20 cellular contexts compared by ENCODE assay signal in the genomic region with DNA sequence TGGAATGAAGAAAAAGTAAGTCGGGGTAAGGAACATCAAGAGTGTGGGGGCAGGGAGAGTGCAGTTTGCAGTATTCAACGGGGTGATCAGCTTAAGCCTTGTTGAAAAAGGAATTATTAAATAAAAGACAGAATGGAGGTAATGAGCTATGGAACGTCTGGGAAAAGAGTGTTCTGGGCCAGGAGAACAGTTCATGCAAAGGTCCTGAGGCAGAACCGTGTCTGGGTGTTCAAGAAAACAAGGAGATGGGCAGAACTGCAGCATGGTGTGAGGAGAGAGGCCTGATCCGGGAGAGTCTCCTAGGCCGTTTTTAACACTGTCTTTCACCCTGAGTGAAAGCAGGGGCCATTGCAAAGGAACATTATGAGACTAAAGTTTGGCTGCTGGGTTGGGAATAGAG. TPM values are rescaled to one million over a fixed set of nuclear protein-coding genes. Genes with fewer than 3 reads are reported as not detected.
DNase-seq lines count a peak whose midpoint lies in the region; ATAC-seq, FAIRE-seq and TF ChIP-seq lines count a peak whose summit lies in the region.
"Had no signal": no experiment of that assay in that cellular context is flagged by ENCODE, and none has a peak within 500 bp of the region (broad histone marks: within the 10 kb centered on the region; RNA-seq: fewer than 3 reads in every experiment).

No MANE protein-coding gene starts in this region.

- no peak overlapping the region for H3K4me3 ChIP-seq in CD8-positive, alpha-beta T cell (ENCODE audit: low read depth, low read length)
- H3K4me3 ChIP-seq in OCI-LY1 (ENCODE audit: low read depth, low read length, poor library complexity, severe bottlenecking) (no peak overlapping the region), K562 (no peak overlapping the region)
- H3K4me3 ChIP-seq: GM23248, PC-9, SK-N-MC had no signal

- no peaks in the 10 kb centered on the region for H3K79me2 ChIP-seq in OCI-LY1 (ENCODE audit: insufficient read depth, low read length)
- H3K79me2 ChIP-seq in K562 (ENCODE audit: control insufficient read depth, insufficient read depth, low read length), result no peaks in the 10 kb centered on the region

- no peaks in the 10 kb centered on the region for H3K36me3 Mint-ChIP-seq in CD8-positive, alpha-beta T cell
- no peaks in the 10 kb centered on the region for H3K36me3 Mint-ChIP-seq in stimulated activated naive B cell treated with anti-CD40 and anti-IgM and Interleukin-4, amounts not matched to agents 10 μg/mL and 1 μg/mL and 100 μg/mL, for 72 hours

- in situ Hi-C loops in K562 (cut with MboI), result no loop called here

- H3F3A ChIP-seq in OCI-LY1 (ENCODE audit: insufficient read depth, low read length), result no peaks in the 10 kb centered on the region

- no peak overlapping the region for H3K27ac ChIP-seq in CD8-positive, alpha-beta T cell (ENCODE audit: low read depth, low read length)
- peak overlapping the region; percentile 90 for H3K27ac ChIP-seq in OCI-LY1 (ENCODE audit: low read depth, low read length, poor library complexity, severe bottlenecking)
- H3K27ac ChIP-seq in K562 (ENCODE audit: extremely low read depth, low read depth, low read length), result no peak overlapping the region
- H3K27ac ChIP-seq: GM23248, PC-9, SK-N-MC had no signal

- H3K9me2 ChIP-seq in OCI-LY1 (ENCODE audit: low read depth, low read length), result no peaks in the 10 kb centered on the region

- WGBS in K562 (ENCODE audit: insufficient coverage, low coverage, missing lambda C conversion rate), result 2% methylated on average over 6 of the region's 6 CpGs

- no peaks in the 10 kb centered on the region for H3K9me3 ChIP-seq in CD8-positive, alpha-beta T cell (ENCODE audit: low read length)
- no peaks in the 10 kb centered on the region for H3K9me3 ChIP-seq in OCI-LY1 (ENCODE audit: low read length)
- no peaks in the 10 kb centered on the region for H3K9me3 ChIP-seq in K562 (replicated peaks; ENCODE audit: control insufficient read depth, insufficient read depth, low read depth, low read length)

- H3K4me1 ChIP-seq in CD8-positive, alpha-beta T cell (ENCODE audit: insufficient read depth, low read length), result peaks cover 17% of the 10 kb centered on the region
- H3K4me1 ChIP-seq in OCI-LY1 (ENCODE audit: insufficient read depth, low read length, severe bottlenecking) (peaks cover 50% of the 10 kb centered on the region), K562 (replicated peaks in 1 of 2; ENCODE audit: control insufficient read depth in 2 of 2, insufficient read depth in 2 of 2, low read length in 2 of 2) (no peaks in the 10 kb centered on the region)

- no peaks in the 10 kb centered on the region for H3K27me3 Mint-ChIP-seq in CD8-positive, alpha-beta T cell (ENCODE audit: low read depth)
- H3K27me3 Mint-ChIP-seq in stimulated activated naive B cell treated with anti-CD40 and anti-IgM and Interleukin-4, amounts not matched to agents 10 μg/mL and 1 μg/mL and 100 μg/mL, for 72 hours, result no peaks in the 10 kb centered on the region

- no peak for DNase-seq in CD8-positive, alpha-beta T cell
- DNase-seq in K562 (ENCODE audit: extremely low read depth in 1 of 4, low spot score in 3 of 4) (no peak), HCEC 1CT (no peak), HuH-7 (ENCODE audit: low spot score) (no peak)
- no peak for DNase-seq in stimulated activated naive B cell treated with anti-CD40 and anti-IgM and Interleukin-4, amounts not matched to agents 10 μg/mL and 1 μg/mL and 100 μg/mL, for 72 hours
- DNase-seq: COR-L47, DMS79, GM23248, H9, Kasumi-1, NCI-H1417 treated with DMSO at 0.1 percent for 48 hours, NCI-H187, NCI-H446, NCI-H526 treated with DMSO at 0.1 percent for 48 hours, RPMI8226, SHP77 had no signal

- H3K4me1 Mint-ChIP-seq in CD8-positive, alpha-beta T cell (ENCODE audit: low read depth), result peaks cover 29% of the 10 kb centered on the region
- H3K4me1 Mint-ChIP-seq in stimulated activated naive B cell treated with anti-CD40 and anti-IgM and Interleukin-4, amounts not matched to agents 10 μg/mL and 1 μg/mL and 100 μg/mL, for 72 hours, result peaks cover 18 to 36% of the 10 kb centered on the region in 2 donors

- FAIRE-seq in K562 (lab: Jason Lieb, UNC), result no peak

- BruUV-seq in K562 (replicated peaks; lab: Mats Ljungman, UMichigan), result no TSS peak

- no peaks in the 10 kb centered on the region for H3K36me3 ChIP-seq in CD8-positive, alpha-beta T cell (ENCODE audit: insufficient read depth, low read length)
- H3K36me3 ChIP-seq in OCI-LY1 (ENCODE audit: insufficient read depth, low read length) (no peaks in the 10 kb centered on the region), K562 (ENCODE audit: control insufficient read depth, insufficient read depth, low read length) (no peaks in the 10 kb centered on the region)

- TF ChIP-seq EP300 in K562 (IDR thresholded peaks at IDR 0.05; ENCODE audit: low read length), result no peak

- no peak for TF ChIP-seq RAD21 in K562 (CRISPR knock-in tag; conservative IDR thresholded peaks at IDR 0.05 in 1 of 2, IDR thresholded peaks at IDR 0.05 in 1 of 2)

- H3K9me1 ChIP-seq in K562 (ENCODE audit: control insufficient read depth, insufficient read depth, low read length), result no peaks in the 10 kb centered on the region

- H3K4me2 ChIP-seq in OCI-LY1 (ENCODE audit: low read length) (peak overlapping the region; percentile 54; the same call in 1 of the 2 replicates), K562 (ENCODE audit: insufficient read depth, low read length) (no peak overlapping the region)
- H3K4me2 ChIP-seq: PC-9 had no signal

- H3K27ac Mint-ChIP-seq in CD8-positive, alpha-beta T cell, result peak overlapping the region; percentile 16
- H3K27ac Mint-ChIP-seq in stimulated activated naive B cell treated with anti-CD40 and anti-IgM and Interleukin-4, amounts not matched to agents 10 μg/mL and 1 μg/mL and 100 μg/mL, for 72 hours, result peak overlapping the region; percentile 45
- H3K27ac Mint-ChIP-seq: H9 had no signal

- no peaks in the 10 kb centered on the region for H3K27me3 ChIP-seq in CD8-positive, alpha-beta T cell (ENCODE audit: insufficient read depth, low read length)
- H3K27me3 ChIP-seq in OCI-LY1 (ENCODE audit: insufficient read depth, low read length) (no peaks in the 10 kb centered on the region), K562 (ENCODE audit: control insufficient read depth in 2 of 2, insufficient read depth in 2 of 2, low read length in 2 of 2) (peaks cover 24 to 38% of the 10 kb centered on the region in 2 experiments; a peak in 4 of 5 replicates)

- no peak for TF ChIP-seq CTCF in CD8-positive, alpha-beta T cell (IDR thresholded peaks at IDR 0.05)
- TF ChIP-seq CTCF in OCI-LY1 (IDR thresholded peaks at IDR 0.05; ENCODE audit: low read length) (no peak), K562 (IDR thresholded peaks at IDR 0.05 in 2 of 3, conservative IDR thresholded peaks at IDR 0.05 in 1 of 3; ENCODE audit: insufficient read depth in 2 of 3, low read depth in 1 of 3, low read length in 3 of 3) (no peak)

- H4K20me1 ChIP-seq in OCI-LY1 (ENCODE audit: insufficient read depth, low read length) (no peaks in the 10 kb centered on the region), K562 (replicated peaks; ENCODE audit: control insufficient read depth, insufficient read depth, low read length) (no peaks in the 10 kb centered on the region)

- POLR2A ChIA-PET in CD8-positive, alpha-beta T cell (lab: Charles Lee), result interaction anchor here (1.5 kb wide), 1 partner anchor 181 kb away, joined by 3 read pairs; no protein-coding TSS in a partner anchor
- POLR2A ChIA-PET in K562 (lab: Yijun Ruan, JAX), result no interaction called here

- H3K4me3 Mint-ChIP-seq in CD8-positive, alpha-beta T cell, result no peak overlapping the region
- no peak overlapping the region for H3K4me3 Mint-ChIP-seq in stimulated activated naive B cell treated with anti-CD40 and anti-IgM and Interleukin-4, amounts not matched to agents 10 μg/mL and 1 μg/mL and 100 μg/mL, for 72 hours
- H3K4me3 Mint-ChIP-seq: H9 had no signal

- intact Hi-C loops in CD8-positive, alpha-beta T cell (cut with DNase I, micrococcal nuclease), result loop anchor here in 1 of 2 experiments (2.0 kb wide), 1 partner anchor 362 kb away; no protein-coding TSS in a partner anchor
- intact Hi-C loops in K562 (cut with micrococcal nuclease), result no loop called here

- TF ChIP-seq POLR2A in K562 (conservative IDR thresholded peaks at IDR 0.05), result no peak

- H3K9ac ChIP-seq in OCI-LY1 (ENCODE audit: low read length) (no peak overlapping the region; the same call in 1 of the 2 replicates), K562 (ENCODE audit: insufficient read depth in 1 of 2, low read depth in 2 of 2, low read length in 2 of 2) (no peak overlapping the region)
- H3K9ac ChIP-seq: GM23248 had no signal

- no peak for ATAC-seq in CD8-positive, alpha-beta T cell
- ATAC-seq in K562 (no peak), HG02840 (IDR thresholded peaks at IDR 0.05; ENCODE audit: low FRiP score, unreplicated experiment) (no peak)
- ATAC-seq in stimulated activated naive B cell treated with anti-CD40 and anti-IgM and Interleukin-4, amounts not matched to agents 10 μg/mL and 1 μg/mL and 100 μg/mL, for 72 hours (replicated peaks), result no peak

- H2AFZ ChIP-seq in OCI-LY1 (ENCODE audit: low read length), result peak overlapping the region; percentile 45; the same call in 1 of the 2 replicates
- no peak overlapping the region for H2AFZ ChIP-seq in K562 (ENCODE audit: low read depth, low read length)
- H2AFZ ChIP-seq: GM23248, PC-9 had no signal

- no peaks in the 10 kb centered on the region for H3K9me3 Mint-ChIP-seq in CD8-positive, alpha-beta T cell
- no peaks in the 10 kb centered on the region for H3K9me3 Mint-ChIP-seq in stimulated activated naive B cell treated with anti-CD40 and anti-IgM and Interleukin-4, amounts not matched to agents 10 μg/mL and 1 μg/mL and 100 μg/mL, for 72 hours
- H3K9me3 Mint-ChIP-seq: H9 had no signal

- CTCF ChIA-PET in CD8-positive, alpha-beta T cell (lab: Charles Lee), result interaction anchor here (2.4 kb wide), 1 partner anchor 182 kb away, joined by 7 read pairs; no protein-coding TSS in a partner anchor
- CTCF ChIA-PET in K562 (lab: Yijun Ruan, JAX; ENCODE audit: low intra/inter-chr PET ratio), result no interaction called here

RNA-seq across cellular contexts. Expression of a gene that starts 20.2 kb away (rescaled TPM):
- 1 to 10 TPM; 6.1 to 6.4 TPM for total RNA-seq in CD8-positive, alpha-beta T cell
- 2.1 and 4.5 TPM in 2 replicates for total RNA-seq in K562 (2011; cell fraction: chromatin; rRNA removed; ENCODE audit: low replicate concordance)
- total RNA-seq in K562 (2011; cell fraction: nucleolus; rRNA removed), result 1.3 and 1.5 TPM in 2 replicates
- 0.81 and 1.2 TPM in 2 replicates for total RNA-seq in K562 (2011; cell fraction: nucleoplasm; rRNA removed)
- total RNA-seq in K562 (2014; rRNA removed), result 0.12 and 0.27 TPM in 2 replicates
- total RNA-seq in K562 (2014; rRNA removed; fragmentation: Illumina TruSeq; extraction: Trizol), result 0.15 and 0.54 TPM in 2 replicates
- 0.08 and 0.11 TPM in 2 replicates for total RNA-seq in K562 (2015; rRNA removed; fragmentation: Illumina TruSeq; extraction: Trizol)
- total RNA-seq in K562 (2021), result 0.22 and 0.25 TPM in 2 replicates
- 0.22 and 1.7 TPM in 2 replicates for polyA plus RNA-seq in K562 (2011; rRNA removed)
- 0.10 and 0.83 TPM in 2 replicates for polyA plus RNA-seq in K562 (2011; cell fraction: cytosol; rRNA removed)
- polyA plus RNA-seq in K562 (2011; cell fraction: nucleus; rRNA removed), result 3.2 and 11.8 TPM in 2 replicates
- polyA plus RNA-seq in K562 (2012), result 0.22 and 1.4 TPM in 2 replicates
- 0.34 and 0.39 TPM in 2 replicates for polyA plus RNA-seq in K562 (2014; fragmentation: Illumina TruSeq; extraction: Trizol)
- under 1 TPM; 0.10 to 0.17 TPM for polyA plus RNA-seq in K562 (2014; fragmentation: Nextera tagmentation; extraction: Ambion mirVana)
- polyA plus RNA-seq in K562 (2014; rRNA removed), result 0.30 and 0.34 TPM in 2 replicates
- polyA minus RNA-seq in K562 (2011; rRNA and poly(A)+ RNA removed), result 1.0 TPM in 1 of 2 replicates, not detected in the other
- polyA minus RNA-seq in K562 (2011; cell fraction: cytosol; rRNA and poly(A)+ RNA removed), result not detected in 2 replicates
- polyA minus RNA-seq in K562 (2011; cell fraction: nucleus; rRNA and poly(A)+ RNA removed), result 0.40 and 3.2 TPM in 2 replicates

RNA-seq across cellular contexts. Expression of a gene that starts 41.8 kb away (rescaled TPM):
- 10 to 100 TPM in 1 of 2 experiments, 1 to 10 TPM in 1; 9.5 to 11.4 TPM for total RNA-seq in CD8-positive, alpha-beta T cell
- 55.5 and 146 TPM in 2 replicates for total RNA-seq in K562 (2011; cell fraction: chromatin; rRNA removed; ENCODE audit: low replicate concordance)
- 105 and 113 TPM in 2 replicates for total RNA-seq in K562 (2011; cell fraction: nucleolus; rRNA removed)
- total RNA-seq in K562 (2011; cell fraction: nucleoplasm; rRNA removed), result 67.2 and 95.3 TPM in 2 replicates
- total RNA-seq in K562 (2014; rRNA removed) (68.1 and 89.8 TPM in 2 replicates), K562 (2014; rRNA removed; fragmentation: Illumina TruSeq; extraction: Trizol) (72.4 and 78.5 TPM in 2 replicates), K562 (2015; rRNA removed; fragmentation: Illumina TruSeq; extraction: Trizol) (74.2 and 75.3 TPM in 2 replicates), K562 (2021) (92.3 and 94.4 TPM in 2 replicates)
- polyA plus RNA-seq in K562 (2011; rRNA removed) (160 and 174 TPM in 2 replicates), K562 (2014; fragmentation: Illumina TruSeq; extraction: Trizol) (101 and 116 TPM in 2 replicates), K562 (2014; fragmentation: Nextera tagmentation; extraction: Ambion mirVana) (10 to 100 TPM; 20.6 to 31.0 TPM), K562 (2014; rRNA removed) (68.3 and 76.3 TPM in 2 replicates)
- polyA plus RNA-seq in K562 (2011; cell fraction: cytosol; rRNA removed), result 141 and 162 TPM in 2 replicates
- polyA plus RNA-seq in K562 (2011; cell fraction: nucleus; rRNA removed), result 336 and 420 TPM in 2 replicates
- polyA plus RNA-seq in K562 (2012), result 49.8 and 86.5 TPM in 2 replicates
- polyA minus RNA-seq in K562 (2011; rRNA and poly(A)+ RNA removed), result 97.4 and 135 TPM in 2 replicates
- 54.2 and 76.3 TPM in 2 replicates for polyA minus RNA-seq in K562 (2011; cell fraction: cytosol; rRNA and poly(A)+ RNA removed)
- polyA minus RNA-seq in K562 (2011; cell fraction: nucleus; rRNA and poly(A)+ RNA removed), result 42.7 and 50.2 TPM in 2 replicates

RNA-seq across cellular contexts. Expression of a gene that starts 42.0 kb away (rescaled TPM):
- 10 to 100 TPM; 59.9 to 64.6 TPM for total RNA-seq in CD8-positive, alpha-beta T cell
- total RNA-seq in K562 (2011; cell fraction: chromatin; rRNA removed; ENCODE audit: low replicate concordance), result 30.9 and 50.4 TPM in 2 replicates
- total RNA-seq in K562 (2011; cell fraction: nucleolus; rRNA removed), result 36.7 and 51.9 TPM in 2 replicates
- 51.1 and 70.5 TPM in 2 replicates for total RNA-seq in K562 (2011; cell fraction: nucleoplasm; rRNA removed)
- total RNA-seq in K562 (2014; rRNA removed) (727 and 890 TPM in 2 replicates), K562 (2014; rRNA removed; fragmentation: Illumina TruSeq; extraction: Trizol) (1,061 and 1,110 TPM in 2 replicates), K562 (2015; rRNA removed; fragmentation: Illumina TruSeq; extraction: Trizol) (1,044 and 1,100 TPM in 2 replicates), K562 (2021) (651 and 736 TPM in 2 replicates)
- polyA plus RNA-seq in K562 (2011; rRNA removed) (1,020 and 1,271 TPM in 2 replicates), K562 (2014; fragmentation: Illumina TruSeq; extraction: Trizol) (896 and 1,028 TPM in 2 replicates), K562 (2014; fragmentation: Nextera tagmentation; extraction: Ambion mirVana) (1,000 to 10,000 TPM; 2,499 to 2,735 TPM), K562 (2014; rRNA removed) (1,033 and 1,042 TPM in 2 replicates)
- 438 and 690 TPM in 2 replicates for polyA plus RNA-seq in K562 (2011; cell fraction: cytosol; rRNA removed)
- 132 and 238 TPM in 2 replicates for polyA plus RNA-seq in K562 (2011; cell fraction: nucleus; rRNA removed)
- polyA plus RNA-seq in K562 (2012), result 643 and 784 TPM in 2 replicates
- 658 and 670 TPM in 2 replicates for polyA minus RNA-seq in K562 (2011; rRNA and poly(A)+ RNA removed)
- 238 and 250 TPM in 2 replicates for polyA minus RNA-seq in K562 (2011; cell fraction: cytosol; rRNA and poly(A)+ RNA removed)
- polyA minus RNA-seq in K562 (2011; cell fraction: nucleus; rRNA and poly(A)+ RNA removed), result 15.9 and 51.3 TPM in 2 replicates

Comparison
In these comparisons a context has a peak if more than half of its experiments do, and no peak if none do; other contexts are left out.
1. RNA of a gene that starts 41.8 kb away (total RNA-seq): 55.5 to 146 TPM in K562; 9.5 to 11.4 TPM in CD8-positive, alpha-beta T cell; every median in the first group is over 4 times any median in the second.